ENCODE assay signal across 31 cellular contexts in the genomic region with DNA sequence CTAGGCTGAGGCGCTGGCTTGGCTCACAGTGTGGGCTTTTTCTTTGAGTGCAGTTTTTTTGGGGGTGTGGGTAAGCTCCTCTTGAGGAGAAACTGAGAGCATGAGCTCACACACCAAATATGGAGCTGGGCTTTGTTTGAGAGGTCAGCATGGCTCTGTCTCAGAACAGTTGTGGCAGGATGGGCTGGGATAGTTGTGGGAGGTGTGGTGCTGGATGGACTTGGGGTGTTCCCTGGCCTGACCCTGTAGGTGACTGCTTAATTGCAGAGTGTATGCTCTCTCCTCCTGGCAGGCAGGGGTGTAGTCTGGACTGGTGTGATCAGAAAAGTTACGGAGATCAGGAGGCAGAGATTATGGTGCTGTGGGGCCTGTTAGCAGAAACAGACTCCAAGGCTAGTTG.
"Had no signal": no experiment of that assay in that cellular context is flagged by ENCODE, and none has a peak within 500 bp of the region (broad histone marks: within the 10 kb centered on the region; RNA-seq: fewer than 3 reads in every experiment).

No MANE protein-coding gene starts in this region.

- H3K27ac ChIP-seq: neutrophil, ovary, parathyroid adenoma, psoas muscle, right lobe of liver, sigmoid colon, suprapubic skin, testis, tibial artery, transverse colon, upper lobe of right lung, uterus had no signal

- H3K4me3 ChIP-seq: ovary, psoas muscle, right lobe of liver, sigmoid colon, suprapubic skin, testis, tibial artery, transverse colon, upper lobe of right lung, uterus had no signal

- DNase-seq: naive thymus-derived CD8-positive, alpha-beta T cell; nephron progenitor cell; nucleus accumbens; ovary; posterior cingulate gyrus; psoas muscle; right cardiac atrium; right lobe of liver; sigmoid colon; small intestine; stimulated activated CD4-positive, alpha-beta T cell treated with anti-CD3 and anti-CD28 coated beads, Interleukin-15, amount 100 ng/mL, for 24 hours; stimulated activated CD4-positive, alpha-beta T cell treated with anti-CD3 and anti-CD28 coated beads, Interleukin-2, amount 100 ng/mL, for 24 hours; stimulated activated CD4-positive, alpha-beta T cell treated with anti-CD3 and anti-CD28 coated beads, Interleukin-2, amount 100 ng/mL, for 48 hours; stimulated activated CD4-positive, alpha-beta T cell treated with anti-CD3 and anti-CD28 coated beads, Interleukin-4, amount 100 ng/mL, for 24 hours; stimulated activated naive CD4-positive, alpha-beta T cell; stimulated activated naive CD8-positive, alpha-beta T cell treated with anti-CD3 and anti-CD28 coated beads, Interleukin-15, amount 100 ng/mL, for 72 hours; stimulated activated naive CD8-positive, alpha-beta T cell treated with anti-CD3 and anti-CD28 coated beads, Interleukin-15, Interleukin-2, amounts not matched to agents 100 U/mL and 50 U/mL, for 24 hours; substantia nigra; testis; tibial artery; transverse colon; upper lobe of right lung; uterus had no signal

- H3K4me1 ChIP-seq: parathyroid adenoma, psoas muscle, sigmoid colon, suprapubic skin, testis, tibial artery, transverse colon, upper lobe of right lung, uterus had no signal

- H3K79me2 ChIP-seq: parathyroid adenoma had no signal

- H3K36me3 Mint-ChIP-seq: naive thymus-derived CD8-positive, alpha-beta T cell; natural killer cell treated with Interleukin-12 subunit alpha and Interleukin-12 subunit beta and Interleukin-15 and Interleukin-18, amount 100 ng/mL, for 72 hours; stimulated activated effector memory CD8-positive, alpha-beta T cell treated with anti-CD3 and anti-CD28 coated beads, Interleukin-12 subunit alpha, Interleukin-12 subunit beta, amount 100 ng/mL, for 72 hours; type B pancreatic cell had no signal

- H3K9me3 Mint-ChIP-seq: nephron progenitor cell; neural crest cell; stimulated activated effector memory CD8-positive, alpha-beta T cell treated with anti-CD3 and anti-CD28 coated beads, Interleukin-12 subunit alpha, Interleukin-12 subunit beta, amount 100 ng/mL, for 72 hours; stimulated activated naive CD8-positive, alpha-beta T cell treated with anti-CD3 and anti-CD28 coated beads, Interleukin-15, amount 100 ng/mL, for 72 hours; type B pancreatic cell had no signal

- H3K36me3 ChIP-seq: neutrophil, ovary, right lobe of liver, sigmoid colon, suprapubic skin, tibial artery, transverse colon, upper lobe of right lung, uterus had no signal

- H3K9ac ChIP-seq: parathyroid adenoma had no signal

- H3K4me3 Mint-ChIP-seq: naive thymus-derived CD8-positive, alpha-beta T cell; natural killer cell treated with Interleukin-12 subunit alpha and Interleukin-12 subunit beta and Interleukin-15 and Interleukin-18, amount 100 ng/mL, for 72 hours; nephron progenitor cell; neural crest cell; stimulated activated effector memory CD8-positive, alpha-beta T cell treated with anti-CD3 and anti-CD28 coated beads, Interleukin-12 subunit alpha, Interleukin-12 subunit beta, amount 100 ng/mL, for 72 hours; stimulated activated naive CD8-positive, alpha-beta T cell treated with anti-CD3 and anti-CD28 coated beads, Interleukin-15, amount 100 ng/mL, for 72 hours; type B pancreatic cell had no signal

- H3K27ac Mint-ChIP-seq: naive thymus-derived CD8-positive, alpha-beta T cell; natural killer cell treated with Interleukin-12 subunit alpha and Interleukin-12 subunit beta and Interleukin-15 and Interleukin-18, amount 100 ng/mL, for 72 hours; nephron progenitor cell; progenitor cell of endocrine pancreas; stimulated activated effector memory CD8-positive, alpha-beta T cell treated with anti-CD3 and anti-CD28 coated beads, Interleukin-12 subunit alpha, Interleukin-12 subunit beta, amount 100 ng/mL, for 72 hours; stimulated activated naive CD8-positive, alpha-beta T cell treated with anti-CD3 and anti-CD28 coated beads, Interleukin-15, amount 100 ng/mL, for 72 hours; type B pancreatic cell had no signal

- H2AFZ ChIP-seq: parathyroid adenoma had no signal

- H3K4me1 Mint-ChIP-seq: naive thymus-derived CD8-positive, alpha-beta T cell; nephron progenitor cell; neural crest cell; stimulated activated effector memory CD8-positive, alpha-beta T cell treated with anti-CD3 and anti-CD28 coated beads, Interleukin-12 subunit alpha, Interleukin-12 subunit beta, amount 100 ng/mL, for 72 hours; stimulated activated naive CD8-positive, alpha-beta T cell treated with anti-CD3 and anti-CD28 coated beads, Interleukin-15, amount 100 ng/mL, for 72 hours had no signal

- H3K27me3 ChIP-seq: ovary, right lobe of liver, sigmoid colon, suprapubic skin, testis, transverse colon, upper lobe of right lung, uterus had no signal

- ATAC-seq: naive thymus-derived CD8-positive, alpha-beta T cell; natural killer cell treated with Interleukin-12 subunit alpha and Interleukin-12 subunit beta and Interleukin-15 and Interleukin-18, amount 100 ng/mL, for 72 hours; psoas muscle; right cardiac atrium; right lobe of liver; stimulated activated effector memory CD8-positive, alpha-beta T cell treated with anti-CD3 and anti-CD28 coated beads, Interleukin-12 subunit alpha, Interleukin-12 subunit beta, amount 100 ng/mL, for 72 hours; stimulated activated naive CD8-positive, alpha-beta T cell treated with anti-CD3 and anti-CD28 coated beads, Interleukin-15, amount 100 ng/mL, for 72 hours; stimulated activated naive CD8-positive, alpha-beta T cell treated with anti-CD3 and anti-CD28 coated beads, Interleukin-15, Interleukin-2, amounts not matched to agents 100 U/mL and 50 U/mL, for 24 hours; upper lobe of right lung had no signal

- H3K9me3 ChIP-seq: neutrophil, ovary, psoas muscle, right lobe of liver, sigmoid colon, suprapubic skin, testis, tibial artery, transverse colon, upper lobe of right lung, uterus had no signal
